35 cellular contexts compared by ENCODE assay signal in genomic region chr10:114117728-114118127, GRCh38.
"Had no signal": no experiment of that assay in that cellular context is flagged by ENCODE, and none has a peak within 500 bp of the region (broad histone marks: within the 10 kb centered on the region; RNA-seq: fewer than 3 reads in every experiment).

No MANE protein-coding gene starts in this region.

- H3K9me3 ChIP-seq: MG63 had no signal

- H3K4me3 ChIP-seq: MG63 had no signal

- DNase-seq: Karpas-422, Kasumi-1, KG1, MG63, MM.1S, MV-4-11, NCI-H1048, NCI-H1092, NCI-H1092 treated with DMSO at 0.1 percent for 48 hours, NCI-H1105, NCI-H1105 treated with DMSO at 0.1 percent for 48 hours, NCI-H1417, NCI-H1417 treated with DMSO at 0.1 percent for 48 hours, NCI-H1436, NCI-H1436 treated with DMSO at 0.1 percent for 48 hours, NCI-H146, NCI-H1694, NCI-H1694 treated with DMSO at 0.1 percent for 48 hours, NCI-H187, NCI-H187 treated with DMSO at 0.1 percent for 48 hours, NCI-H1930, NCI-H2029, NCI-H2029 treated with DMSO at 0.1 percent for 48 hours, NCI-H2081, NCI-H2081 treated with DMSO at 0.1 percent for 48 hours, NCI-H2107, NCI-H2171, NCI-H2171 treated with DMSO at 0.1 percent for 48 hours, NCI-H2227 treated with DMSO at 0.1 percent for 48 hours, NCI-H226, NCI-H345, NCI-H446, NCI-H446 treated with DMSO at 0.1 percent for 48 hours, NCI-H510A had no signal

- H3K27ac ChIP-seq: KMS-11 had no signal

- H3K4me2 ChIP-seq: KMS-11 had no signal

- H3K36me3 ChIP-seq: MG63 had no signal
